Comparison of ENCODE assay signal across 23 cellular contexts in genomic region chr6:98644063-98644462, GRCh38.
DNase-seq lines count a peak whose midpoint lies in the region; FAIRE-seq and TF ChIP-seq lines count a peak whose summit lies in the region.
"Had no signal": no experiment of that assay in that cellular context is flagged by ENCODE, and none has a peak within 500 bp of the region (broad histone marks: within the 10 kb centered on the region; RNA-seq: fewer than 3 reads in every experiment).

No MANE protein-coding gene starts in this region.

- H3K36me3 ChIP-seq in HUES64 (ENCODE audit: insufficient read depth, low read length), result no peaks in the 10 kb centered on the region
- H3K36me3 ChIP-seq in H1 (ENCODE audit: control insufficient read depth in 2 of 4, insufficient read depth in 4 of 4, low read length in 3 of 4), result no peaks in the 10 kb centered on the region
- H3K36me3 ChIP-seq in neuronal stem cell (replicated peaks in 1 of 2; ENCODE audit: control insufficient read depth in 2 of 2, insufficient read depth in 2 of 2, low read length in 2 of 2), result no peaks in the 10 kb centered on the region
- no peaks in the 10 kb centered on the region for H3K36me3 ChIP-seq in MG63
- H3K36me3 ChIP-seq: SJCRH30 had no signal

- H3K23me2 ChIP-seq in H1 (ENCODE audit: low read depth, low read length), result no peaks in the 10 kb centered on the region

- H2BK120ac ChIP-seq in H1 (replicated peaks; ENCODE audit: low read depth, low read length) (no peak overlapping the region), neuronal stem cell (ENCODE audit: low read depth, low read length) (no peak overlapping the region)

- H2BK12ac ChIP-seq in H1 (ENCODE audit: low read depth, low read length) (no peak overlapping the region), neuronal stem cell (ENCODE audit: low read length) (no peak overlapping the region)

- H2BK20ac ChIP-seq in H1 (ENCODE audit: low read length), result no peak overlapping the region

- H3K18ac ChIP-seq in H1 (ENCODE audit: extremely low read depth, low read length), result no peak overlapping the region
- H3K18ac ChIP-seq in neuronal stem cell (ENCODE audit: low read length), result peak overlapping the region; percentile 58

- H4K8ac ChIP-seq in H1 (ENCODE audit: extremely low read depth, insufficient read depth, low read length), result no peak overlapping the region
- H4K8ac ChIP-seq in neuronal stem cell (ENCODE audit: low read depth, low read length), result no peak overlapping the region

- H4K20me1 ChIP-seq in H1 (replicated peaks in 1 of 2; ENCODE audit: control insufficient read depth in 1 of 2, insufficient read depth in 2 of 2, low read length in 2 of 2), result no peaks in the 10 kb centered on the region

- no peak for TF ChIP-seq RAD21 in H1 (IDR thresholded peaks at IDR 0.05 in 1 of 2, conservative IDR thresholded peaks at IDR 0.05 in 1 of 2; ENCODE audit: low read depth in 2 of 2, low read length in 2 of 2)

- FAIRE-seq in H1 (lab: Jason Lieb, UNC), result no peak
- FAIRE-seq: A549, GM18507 had no signal

- no peaks in the 10 kb centered on the region for H3K27me3 ChIP-seq in HUES64 (ENCODE audit: insufficient read depth, low read length)
- no peaks in the 10 kb centered on the region for H3K27me3 ChIP-seq in H1 (replicated peaks in 1 of 4; ENCODE audit: control insufficient read depth in 3 of 4, extremely low read depth in 1 of 4, insufficient read depth in 3 of 4, low read length in 3 of 4)
- H3K27me3 ChIP-seq in neuronal stem cell (ENCODE audit: control insufficient read depth in 3 of 3, insufficient read depth in 3 of 3, low read depth in 1 of 3, low read length in 3 of 3), result no peaks in the 10 kb centered on the region
- H3K27me3 ChIP-seq in MG63, result peaks cover 4% of the 10 kb centered on the region; the same call in 1 of the 2 replicates
- H3K27me3 ChIP-seq: SJCRH30 had no signal

- H3K79me1 ChIP-seq in H1 (ENCODE audit: low read depth, low read length) (no peaks in the 10 kb centered on the region), neuronal stem cell (ENCODE audit: low read depth, low read length) (no peaks in the 10 kb centered on the region)

- TF ChIP-seq CTCF in H1 (IDR thresholded peaks at IDR 0.05; ENCODE audit: control extremely low read depth in 1 of 3, insufficient read depth in 1 of 3, low read depth in 1 of 3, low read length in 3 of 3), result no peak

- H2AFZ ChIP-seq in H1 (ENCODE audit: low read length), result 0 out of 2 replicates have a peak overlapping the region, but pooled peaks have one; percentile 54
- H2AFZ ChIP-seq in neuronal stem cell (ENCODE audit: low read length), result no peak overlapping the region
- H2AFZ ChIP-seq: GM23248 had no signal

- H3K9ac ChIP-seq in HUES64 (ENCODE audit: low read depth, low read length) (no peak overlapping the region), H1 (replicated peaks in 1 of 4; ENCODE audit: extremely low read depth in 1 of 4, low read depth in 3 of 4, low read length in 3 of 4) (no peak overlapping the region), neuronal stem cell (ENCODE audit: low read depth, low read length, poor library complexity) (no peak overlapping the region)
- H3K9ac ChIP-seq: GM23248 had no signal

- TF ChIP-seq EP300 in H1 (IDR thresholded peaks at IDR 0.05; ENCODE audit: borderline replicate concordance in 1 of 2, low read depth in 2 of 2, low read length in 2 of 2), result no peak

- H3K14ac ChIP-seq in H1 (ENCODE audit: insufficient read length) (no peak overlapping the region), neuronal stem cell (ENCODE audit: low read length) (no peak overlapping the region)

- H4K5ac ChIP-seq in H1 (ENCODE audit: insufficient read length, low read depth, low read length), result peak overlapping the region; percentile 31

- H3K4me2 ChIP-seq in H1 (ENCODE audit: insufficient read depth in 1 of 2, low read depth in 2 of 2, low read length in 2 of 2), result peak overlapping the region in 1 of 2 experiments; percentile 30; a peak in 2 of 4 replicates
- H3K4me2 ChIP-seq in neuronal stem cell (ENCODE audit: insufficient read depth, low read length, poor library complexity, severe bottlenecking), result peak overlapping the region; percentile 24
- H3K4me2 ChIP-seq: A549 had no signal

- no peaks in the 10 kb centered on the region for H3K79me2 ChIP-seq in H1 (ENCODE audit: control insufficient read depth in 1 of 2, insufficient read depth in 2 of 2, low read length in 2 of 2)

- no peak overlapping the region for H3K56ac ChIP-seq in H1 (replicated peaks; ENCODE audit: insufficient read length, low read depth, low read length)

- H3K4me1 ChIP-seq in HUES64 (ENCODE audit: insufficient read depth, low read length), result peaks cover 78% of the 10 kb centered on the region
- H3K4me1 ChIP-seq in H1 (replicated peaks in 1 of 4; ENCODE audit: control insufficient read depth in 3 of 4, insufficient read depth in 4 of 4, low read length in 3 of 4), result peaks cover 4 to 16% (median 8%) of the 10 kb centered on the region in 4 experiments; a peak in 6 of 7 replicates
- H3K4me1 ChIP-seq in neuronal stem cell (ENCODE audit: control insufficient read depth in 2 of 2, insufficient read depth in 1 of 2, low read depth in 1 of 2, low read length in 2 of 2), result peaks cover 18 to 56% of the 10 kb centered on the region in 2 donors
- H3K4me1 ChIP-seq: A549, SJCRH30 had no signal

- no peak overlapping the region for H3K23ac ChIP-seq in H1 (ENCODE audit: insufficient read length)
- no peak overlapping the region for H3K23ac ChIP-seq in neuronal stem cell (ENCODE audit: low read depth, low read length, poor library complexity)

- H2BK15ac ChIP-seq in H1 (ENCODE audit: low read length) (no peak overlapping the region), neuronal stem cell (ENCODE audit: low read length) (no peak overlapping the region)

- DNase-seq in H1 (ENCODE audit: low read depth in 1 of 2, low spot score in 2 of 2) (no peak), medulla oblongata (ENCODE audit: extremely low spot score) (peak; percentile 36), neuronal stem cell (ENCODE audit: low spot score) (no peak), NCI-H1436 (lab: John Stamatoyannopoulos, UW) (no peak), MG63 (no peak)
- no peak for DNase-seq in activated CD4-positive, CD25-positive, alpha-beta regulatory T cell (lab: John Stamatoyannopoulos, UW)
- DNase-seq: C1 segment of cervical spinal cord; CD4-positive, alpha-beta memory T cell; COR-L47; DMS53; GM23248; NCI-H1092; NCI-H1417 treated with DMSO at 0.1 percent for 48 hours; NCI-H187; NCI-H446; NCI-H524 treated with DMSO at 0.1 percent for 48 hours; NCI-H82; NK-92 treated with Interleukin-12 subunit alpha and Interleukin-12 subunit beta, amount 100 ng/mL, for 24 hours; PC-3; SJCRH30 had no signal

- H3K9me3 ChIP-seq in HUES64 (ENCODE audit: insufficient read depth, low read depth, low read length), result no peaks in the 10 kb centered on the region
- H3K9me3 ChIP-seq in H1 (ENCODE audit: insufficient read depth in 2 of 2, low read depth in 1 of 2, low read length in 1 of 2), result no peaks in the 10 kb centered on the region
- H3K9me3 ChIP-seq in neuronal stem cell (replicated peaks in 1 of 2; ENCODE audit: control insufficient read depth in 2 of 2, insufficient read depth in 1 of 2, low read depth in 1 of 2, low read length in 2 of 2), result no peaks in the 10 kb centered on the region
- no peaks in the 10 kb centered on the region for H3K9me3 ChIP-seq in MG63
- H3K9me3 ChIP-seq: A549, SJCRH30 had no signal

- H3K4me3 ChIP-seq in HUES64 (ENCODE audit: low read length) (no peak overlapping the region), H1 (ENCODE audit: extremely low read depth in 1 of 4, insufficient read depth in 2 of 4, low read depth in 3 of 4, low read length in 4 of 4) (peak overlapping the region in 1 of 4 experiments; percentile 24; a peak in 1 of 8 replicates), neuronal stem cell (ENCODE audit: low read length in 2 of 2) (peak overlapping the region in 1 of 2 donors; percentile 59), MG63 (no peak overlapping the region)
- H3K4me3 ChIP-seq: A549, GM23248, SJCRH30 had no signal

- no peak for TF ChIP-seq POLR2A in H1 (IDR thresholded peaks at IDR 0.05; ENCODE audit: control extremely low read depth in 1 of 2, low read depth in 2 of 2, low read length in 2 of 2)

- H2BK5ac ChIP-seq in H1 (ENCODE audit: low read depth, low read length) (no peak overlapping the region), neuronal stem cell (ENCODE audit: low read length) (no peak overlapping the region)

- CTCF ChIA-PET in H1 (lab: Charles Lee; ENCODE audit: partially characterized antibody), result no interaction called here

- H4K91ac ChIP-seq in H1 (replicated peaks; ENCODE audit: insufficient read length, low read length) (no peak overlapping the region), neuronal stem cell (ENCODE audit: low read depth, low read length, poor library complexity) (no peak overlapping the region)

- H3K4ac ChIP-seq in H1 (replicated peaks; ENCODE audit: insufficient read length, low read depth, low read length), result no peak overlapping the region
- H3K4ac ChIP-seq in neuronal stem cell (ENCODE audit: low read length), result no peak overlapping the region

- POLR2A ChIA-PET in H1 (lab: Charles Lee; ENCODE audit: partially characterized antibody), result no interaction called here

- H2AK5ac ChIP-seq in H1 (ENCODE audit: low read depth, low read length) (no peak overlapping the region), neuronal stem cell (ENCODE audit: low read depth, low read length) (no peak overlapping the region)

- H3K27ac ChIP-seq in HUES64 (ENCODE audit: low read depth, low read length) (peak overlapping the region; percentile 42; the same call in 1 of the 2 replicates), H1 (ENCODE audit: low read depth, low read length) (no peak overlapping the region), neuronal stem cell (replicated peaks; ENCODE audit: low read length) (peak overlapping the region; percentile 58)
- H3K27ac ChIP-seq: A549, GM23248, SJCRH30 had no signal

- 59% methylated on average over 4 of the region's 5 CpGs for WGBS in HUES64
- WGBS in H1 (ENCODE audit: extremely low coverage in 1 of 2, insufficient coverage in 1 of 2, insufficient read length in 1 of 2, insufficient replicate concordance in 2 of 2, low coverage in 1 of 2, low lambda C conversion rate in 2 of 2, missing lambda C conversion rate in 1 of 2), 2 experiments, result 22% methylated on average over 5 of the region's 5 CpGs; no CpG with 5 or more reads in 1 of the 2 experiments
- no CpG with 5 or more reads among the region's 5 CpGs for WGBS in neuronal stem cell (ENCODE audit: extremely low coverage in 2 of 2, insufficient read length in 2 of 2, insufficient replicate concordance in 1 of 2), 2 donors

TF ChIP-seq in H1, 55 proteins besides CTCF, POLR2A, EP300 and RAD21 (continues in another document):
- TF ChIP-seq MAFK (IDR thresholded peaks at IDR 0.05; ENCODE audit: low read depth, low read length) (no peak), PHF8 (conservative IDR thresholded peaks at IDR 0.05; ENCODE audit: low read depth, low read length) (no peak), TEAD4 (IDR thresholded peaks at IDR 0.05; ENCODE audit: low read depth, low read length) (no peak), RBBP5 (IDR thresholded peaks at IDR 0.05; ENCODE audit: borderline replicate concordance, low read depth, low read length) (no peak), TAF7 (optimal IDR thresholded peaks at IDR 0.05; ENCODE audit: borderline replicate concordance, low read depth, low read length) (no peak), CTBP2 (IDR thresholded peaks at IDR 0.05; ENCODE audit: borderline replicate concordance, insufficient read depth, insufficient read length, low read length) (no peak), KDM4A (IDR thresholded peaks at IDR 0.05; ENCODE audit: low read depth, low read length, severe bottlenecking) (no peak)
